ENCODE assay signal across 8 cellular contexts in the genomic region with DNA sequence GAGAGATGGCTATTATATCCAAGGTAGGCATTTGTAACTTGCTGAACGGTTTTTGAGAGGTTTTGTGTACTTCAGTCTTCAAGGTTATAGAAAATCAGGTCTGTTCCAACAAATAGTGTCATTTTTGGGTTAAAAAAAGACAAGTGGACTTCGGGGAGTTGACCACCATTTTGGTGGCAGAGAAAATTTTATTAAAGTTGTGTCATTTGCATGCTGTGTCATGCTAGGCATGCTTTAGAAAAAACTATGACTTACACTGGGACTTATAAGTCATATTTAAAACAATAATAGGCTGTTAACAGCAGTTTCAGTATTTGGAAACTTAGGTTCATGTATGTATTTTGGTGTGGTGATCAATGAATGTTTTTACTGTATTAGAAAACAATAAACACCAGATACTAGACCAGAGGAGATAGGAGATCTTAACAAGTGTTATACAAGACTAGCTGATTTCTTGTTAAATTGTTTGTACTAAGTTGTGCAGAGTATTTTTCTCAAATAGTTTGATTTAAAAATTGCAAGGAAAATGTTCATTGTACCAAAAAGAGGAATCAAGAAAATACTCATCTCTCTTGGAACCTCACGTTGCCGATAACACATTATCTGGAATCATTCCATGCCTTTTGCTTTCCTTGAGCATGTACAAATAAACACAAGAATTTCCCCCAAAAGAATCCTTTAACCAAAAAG. TPM values are rescaled to one million over a fixed set of nuclear protein-coding genes. Genes with fewer than 3 reads are reported as not detected.
A peak's percentile ranks its signal among the peaks of the same experiment; 100 is the strongest.
DNase-seq lines count a peak whose midpoint lies in the region; ATAC-seq and TF ChIP-seq lines count a peak whose summit lies in the region.

No MANE protein-coding gene starts in this region.

- peak overlapping the region; percentile 81 to 94 (median 93) for H3K4me3 Mint-ChIP-seq in naive thymus-derived CD8-positive, alpha-beta T cell

- H3K27me3 ChIP-seq in BE2C: no peaks in the 10 kb centered on the region; the same call in 1 of the 2 replicates

- no peak for TF ChIP-seq CTCF in BE2C (IDR thresholded peaks at IDR 0.05; ENCODE audit: low read depth, low read length)
- TF ChIP-seq CTCF in coronary artery (IDR thresholded peaks at IDR 0.05): no peak

- ATAC-seq in naive thymus-derived CD8-positive, alpha-beta T cell: no peak

- no peaks in the 10 kb centered on the region for H3K27me3 Mint-ChIP-seq in naive thymus-derived CD8-positive, alpha-beta T cell

- H3K36me3 Mint-ChIP-seq in naive thymus-derived CD8-positive, alpha-beta T cell: peaks cover 9 to 56% (median 21%) of the 10 kb centered on the region in 3 donors

- DNase-seq in BE2C: no peak
- no peak for DNase-seq in coronary artery (ENCODE audit: low spot score)
- DNase-seq in naive thymus-derived CD8-positive, alpha-beta T cell: no peak
- DNase-seq in AG08395 (ENCODE audit: low spot score): no peak
- no peak for DNase-seq in SHP77 treated with DMSO at 0.1 percent for 48 hours (lab: John Stamatoyannopoulos, UW)
- no peak for DNase-seq in SIG-M5 (lab: John Stamatoyannopoulos, UW)
- no peak for DNase-seq in cerebellar nuclear complex (lab: John Stamatoyannopoulos, UW)

- peak overlapping the region; percentile 100 for H3K4me3 ChIP-seq in BE2C (ENCODE audit: low read depth, low read length)
- H3K4me3 ChIP-seq in coronary artery: peak overlapping the region; percentile 85

- peaks cover 14% of the 10 kb centered on the region for H3K4me1 ChIP-seq in BE2C

- H3K9me3 ChIP-seq in BE2C (peaks cover 2% of the 10 kb centered on the region; the same call in 1 of the 2 replicates), KOPT-K1 (ENCODE audit: insufficient read depth, low read length, poor library complexity, severe bottlenecking) (no peaks in the 10 kb centered on the region)

- no peaks in the 10 kb centered on the region for H3K9me3 Mint-ChIP-seq in naive thymus-derived CD8-positive, alpha-beta T cell

- H3K27ac Mint-ChIP-seq in naive thymus-derived CD8-positive, alpha-beta T cell: peak overlapping the region; percentile 85 to 96 (median 90)

- peak overlapping the region; percentile 88 for H3K27ac ChIP-seq in KOPT-K1 (ENCODE audit: low read depth, low read length, poor library complexity, severe bottlenecking)
- H3K27ac ChIP-seq in coronary artery: no peak overlapping the region

- H3K4me1 Mint-ChIP-seq in naive thymus-derived CD8-positive, alpha-beta T cell: peaks cover 26 to 67% (median 64%) of the 10 kb centered on the region in 4 donors

- POLR2A ChIA-PET in naive thymus-derived CD8-positive, alpha-beta T cell (lab: Charles Lee): interaction anchor here (1.2 kb wide), 1 partner anchor 35 kb away, joined by 3 read pairs; no protein-coding TSS in a partner anchor

- H3K36me3 ChIP-seq in BE2C (peaks cover 59% of the 10 kb centered on the region), KOPT-K1 (ENCODE audit: insufficient read depth, low read length) (peaks cover 59% of the 10 kb centered on the region)

RNA-seq across cellular contexts. Expression of gene RAN, which starts 1.4 kb away (rescaled TPM):
- polyA plus RNA-seq in BE2C (2012; ENCODE audit: insufficient read depth, insufficient read length, low read depth): 1,240 TPM
- total RNA-seq in naive thymus-derived CD8-positive, alpha-beta T cell: 100 to 1,000 TPM; 325 to 331 TPM
- polyA plus RNA-seq in naive thymus-derived CD8-positive, alpha-beta T cell: 100 to 1,000 TPM; 522 to 578 (median 572) TPM

RNA-seq across cellular contexts. Expression of gene STX2, which starts 34.2 kb away (rescaled TPM):
- polyA plus RNA-seq in BE2C (2012; ENCODE audit: insufficient read depth, insufficient read length, low read depth): 18.4 TPM
- 10 to 100 TPM; 29.4 to 29.9 TPM for total RNA-seq in naive thymus-derived CD8-positive, alpha-beta T cell
- 1 to 10 TPM; 6.7 to 9.3 (median 9.2) TPM for polyA plus RNA-seq in naive thymus-derived CD8-positive, alpha-beta T cell
